In the genomic region with DNA sequence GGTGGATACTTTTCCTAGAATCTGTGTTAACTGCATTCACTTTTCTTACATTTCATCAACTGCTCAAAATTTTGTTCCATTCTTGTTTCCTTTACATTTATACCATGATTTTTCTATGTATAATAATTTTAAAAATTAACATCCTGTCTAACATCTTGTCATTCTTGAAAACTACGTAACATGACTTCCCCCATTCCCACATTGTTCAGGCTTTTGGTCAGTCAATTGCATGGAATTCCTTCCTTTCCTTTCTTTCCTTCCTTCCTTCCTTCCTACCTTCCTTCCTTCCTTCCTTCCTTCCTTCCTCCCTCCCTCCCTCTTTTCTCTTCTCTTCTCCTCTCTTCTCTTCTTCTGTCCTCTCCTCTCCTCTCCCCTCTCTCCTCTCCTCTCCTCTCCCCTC, we compare ENCODE assay signal across 36 cellular contexts.
"Had no signal": no experiment of that assay in that cellular context is flagged by ENCODE, and none has a peak within 500 bp of the region (broad histone marks: within the 10 kb centered on the region; RNA-seq: fewer than 3 reads in every experiment).

No MANE protein-coding gene starts in this region.

- DNase-seq: activated B cell treated with CpG ODN at 0.5 μM for 24 hours; activated CD4-positive, alpha-beta memory T cell treated with anti-CD3 and anti-CD28 coated beads for 36 hours; activated CD4-positive, alpha-beta T cell treated with anti-CD3 and anti-CD28 coated beads for 4 hours; activated CD4-positive, alpha-beta T cell treated with anti-CD3 and anti-CD28 coated beads, Interleukin-2, amount 10 ng/mL, durations not matched to agents 24 days and 14 days; activated CD4-positive, alpha-beta T cell treated with anti-CD3 and anti-CD28 coated beads, Interleukin-2, amount 50 U/mL, for 1 hour; activated CD4-positive, alpha-beta T cell treated with anti-CD3 and anti-CD28 coated beads, Interleukin-2, amount 50 U/mL, for 4 hours; activated CD4-positive, CD25-positive, alpha-beta regulatory T cell treated with anti-CD3 and anti-CD28 coated beads, Interleukin-2, amount 50 U/mL, for 72 hours; activated CD8-positive, alpha-beta memory T cell treated with anti-CD3 and anti-CD28 coated beads, Interleukin-2, amount 50 U/mL, for 4 hours; activated CD8-positive, alpha-beta T cell treated with anti-CD3 and anti-CD28 coated beads for 36 hours; activated effector memory CD4-positive, alpha-beta T cell treated with anti-CD3 and anti-CD28 coated beads, Interleukin-2, amount 50 U/mL, for 16 hours; activated gamma-delta T cell treated with Interleukin-2 at 50 U/mL for 16 hours; activated naive CD4-positive, alpha-beta T cell; activated naive CD4-positive, alpha-beta T cell treated with anti-CD3 and anti-CD28 coated beads for 36 hours; activated naive CD4-positive, alpha-beta T cell treated with anti-CD3 and anti-CD28 coated beads, Interleukin-2, amount 50 U/mL, for 16 hours; activated naive CD8-positive, alpha-beta T cell treated with anti-CD3 and anti-CD28 coated beads for 36 hours; activated T-cell treated with anti-CD3 and anti-CD28 coated beads for 4 hours; activated T-cell treated with anti-CD3 and anti-CD28 coated beads, Interleukin-2, amount 50 U/mL, for 1 hour; activated T-cell treated with anti-CD3 and anti-CD28 coated beads, Interleukin-2, amount 50 U/mL, for 4 hours; activated T-cell treated with anti-CD3 and anti-CD28 coated beads, Interleukin-2, amount 50 U/mL, for 72 hours; adrenal gland; amniotic stem cell; aorta; body of pancreas; brain microvascular endothelial cell; central memory CD4-positive, alpha-beta T cell; cerebellar nuclear complex; T-helper 2 cell; T-helper 9 cell; WERI-Rb-1 had no signal

- H3K4me3 ChIP-seq: adrenal gland, body of pancreas, breast epithelium had no signal

- H3K27ac Mint-ChIP-seq: activated B cell treated with CpG ODN at 0.5 μM for 24 hours; activated CD4-positive, alpha-beta memory T cell treated with anti-CD3 and anti-CD28 coated beads for 36 hours; activated CD4-positive, alpha-beta T cell treated with anti-CD3 and anti-CD28 coated beads, Interleukin-2, amount 10 ng/mL, durations not matched to agents 24 days and 14 days; activated CD8-positive, alpha-beta T cell treated with anti-CD3 and anti-CD28 coated beads for 36 hours; activated naive CD4-positive, alpha-beta T cell treated with anti-CD3 and anti-CD28 coated beads for 36 hours; activated naive CD8-positive, alpha-beta T cell treated with anti-CD3 and anti-CD28 coated beads for 36 hours; activated T-helper 1 cell treated with anti-CD3 and anti-CD28 coated beads, Interleukin-12 subunit alpha, Interleukin-12 subunit beta, Interleukin-2, Interleukin-4 antibody, amounts not matched to agents 30 ng/mL and 10 ng/mL and 1 ng/mL, durations not matched to agents 14 hours and 24 hours and 36 hours; activated T-helper 17 cell treated with anti-CD3 and anti-CD28 coated beads, Interleukin-2, amount 50 U/mL, for 72 hours; T-helper 1 cell treated with Interleukin-12 subunit alpha and Interleukin-12 subunit beta and Interleukin-4 antibody, amounts not matched to agents 30 μg/mL and 1 μg/mL, for 36 hours; T-helper 2 cell treated with Interferon-gamma antibody and Interleukin-4, amounts not matched to agents 5 μg/mL and 100 μg/mL, for 36 hours had no signal

- H3K4me3 Mint-ChIP-seq: activated B cell treated with CpG ODN at 0.5 μM for 24 hours; activated CD4-positive, alpha-beta memory T cell treated with anti-CD3 and anti-CD28 coated beads for 36 hours; activated CD4-positive, alpha-beta T cell treated with anti-CD3 and anti-CD28 coated beads, Interleukin-2, amount 10 ng/mL, durations not matched to agents 24 days and 14 days; activated CD8-positive, alpha-beta T cell treated with anti-CD3 and anti-CD28 coated beads for 36 hours; activated naive CD4-positive, alpha-beta T cell treated with anti-CD3 and anti-CD28 coated beads for 36 hours; activated naive CD8-positive, alpha-beta T cell treated with anti-CD3 and anti-CD28 coated beads for 36 hours; activated T-cell treated with anti-CD3 and anti-CD28 coated beads, Interleukin-2, amount 50 U/mL, for 4 hours; activated T-cell treated with anti-CD3 and anti-CD28 coated beads, Interleukin-2, amount 50 U/mL, for 72 hours; activated T-helper 1 cell treated with anti-CD3 and anti-CD28 coated beads, Interleukin-12 subunit alpha, Interleukin-12 subunit beta, Interleukin-2, Interleukin-4 antibody, amounts not matched to agents 30 ng/mL and 10 ng/mL and 1 ng/mL, durations not matched to agents 14 hours and 24 hours and 36 hours; activated T-helper 17 cell treated with anti-CD3 and anti-CD28 coated beads, Interleukin-2, amount 50 U/mL, for 72 hours; T-helper 1 cell treated with Interleukin-12 subunit alpha and Interleukin-12 subunit beta and Interleukin-4 antibody, amounts not matched to agents 30 μg/mL and 1 μg/mL, for 36 hours; T-helper 2 cell treated with Interferon-gamma antibody and Interleukin-4, amounts not matched to agents 5 μg/mL and 100 μg/mL, for 36 hours had no signal

- H3K36me3 ChIP-seq: adrenal gland, brain microvascular endothelial cell, breast epithelium, WERI-Rb-1 had no signal

- H3K4me1 Mint-ChIP-seq: activated B cell treated with CpG ODN at 0.5 μM for 24 hours; activated CD4-positive, alpha-beta T cell treated with anti-CD3 and anti-CD28 coated beads, Interleukin-2, amount 10 ng/mL, durations not matched to agents 24 days and 14 days; activated T-helper 17 cell treated with anti-CD3 and anti-CD28 coated beads, Interleukin-2, amount 50 U/mL, for 72 hours had no signal

- H3K36me3 Mint-ChIP-seq: activated CD4-positive, alpha-beta memory T cell treated with anti-CD3 and anti-CD28 coated beads for 36 hours; activated naive CD4-positive, alpha-beta T cell treated with anti-CD3 and anti-CD28 coated beads, Interleukin-2, amount 50 U/mL, for 72 hours had no signal

- H3K27me3 Mint-ChIP-seq: activated B cell treated with CpG ODN at 0.5 μM for 24 hours; activated naive CD8-positive, alpha-beta T cell treated with anti-CD3 and anti-CD28 coated beads for 36 hours; activated T-helper 17 cell treated with anti-CD3 and anti-CD28 coated beads, Interleukin-2, amount 50 U/mL, for 72 hours had no signal

- H3K9me3 Mint-ChIP-seq: activated B cell treated with CpG ODN at 0.5 μM for 24 hours; activated CD4-positive, alpha-beta memory T cell treated with anti-CD3 and anti-CD28 coated beads for 36 hours; activated CD8-positive, alpha-beta T cell treated with anti-CD3 and anti-CD28 coated beads for 36 hours; activated naive CD4-positive, alpha-beta T cell treated with anti-CD3 and anti-CD28 coated beads for 36 hours; activated naive CD4-positive, alpha-beta T cell treated with anti-CD3 and anti-CD28 coated beads, Interleukin-2, amount 50 U/mL, for 72 hours; activated naive CD8-positive, alpha-beta T cell treated with anti-CD3 and anti-CD28 coated beads for 36 hours; activated T-cell treated with anti-CD3 and anti-CD28 coated beads, Interleukin-2, amount 50 U/mL, for 4 hours; activated T-cell treated with anti-CD3 and anti-CD28 coated beads, Interleukin-2, amount 50 U/mL, for 72 hours; activated T-helper 17 cell treated with anti-CD3 and anti-CD28 coated beads, Interleukin-2, amount 50 U/mL, for 72 hours; T-helper 1 cell treated with Interleukin-12 subunit alpha and Interleukin-12 subunit beta and Interleukin-4 antibody, amounts not matched to agents 30 μg/mL and 1 μg/mL, for 36 hours had no signal

- H3K9me3 ChIP-seq: adrenal gland, body of pancreas, breast epithelium had no signal

- H3K27ac ChIP-seq: adrenal gland, body of pancreas, brain microvascular endothelial cell, breast epithelium, WERI-Rb-1 had no signal

- FAIRE-seq: astrocyte had no signal

- ATAC-seq: activated CD8-positive, alpha-beta T cell treated with anti-CD3 and anti-CD28 coated beads for 36 hours; activated naive CD4-positive, alpha-beta T cell treated with anti-CD3 and anti-CD28 coated beads, Interleukin-2, amount 50 U/mL, for 72 hours; activated T-cell treated with anti-CD3 and anti-CD28 coated beads, Interleukin-2, amount 50 U/mL, for 4 hours; activated T-cell treated with anti-CD3 and anti-CD28 coated beads, Interleukin-2, amount 50 U/mL, for 72 hours; activated T-helper 17 cell treated with anti-CD3 and anti-CD28 coated beads, Interleukin-2, amount 50 U/mL, for 72 hours; body of pancreas had no signal
